28 cellular contexts compared by ENCODE assay signal in genomic region chr13:74870865-74871264, GRCh38.
DNase-seq lines count a peak whose midpoint lies in the region; ATAC-seq and TF ChIP-seq lines count a peak whose summit lies in the region.
"Had no signal": no experiment of that assay in that cellular context is flagged by ENCODE, and none has a peak within 500 bp of the region (broad histone marks: within the 10 kb centered on the region; RNA-seq: fewer than 3 reads in every experiment).

No MANE protein-coding gene starts in this region.

- H3K36me3 ChIP-seq in mammary epithelial cell (ENCODE audit: insufficient read depth, low read length): no peaks in the 10 kb centered on the region
- no peaks in the 10 kb centered on the region for H3K36me3 ChIP-seq in right atrium auricular region
- H3K36me3 ChIP-seq: gastrocnemius medialis, stomach, thyroid gland, vagina had no signal

- H3K4me1 Mint-ChIP-seq in natural killer cell treated with Interleukin-12 subunit alpha and Interleukin-12 subunit beta and Interleukin-15 and Interleukin-18, amount 100 ng/mL, for 72 hours (ENCODE audit: low read depth in 2 of 2): no peaks in the 10 kb centered on the region
- H3K4me1 Mint-ChIP-seq: activated B cell treated with CpG ODN at 0.5 μM for 24 hours, B cell, H9 had no signal

- no peak overlapping the region for H3K4me3 ChIP-seq in mammary epithelial cell (replicated peaks in 1 of 3; ENCODE audit: insufficient read depth in 1 of 3, low read depth in 2 of 3, low read length in 3 of 3)
- no peak overlapping the region for H3K4me3 ChIP-seq in foreskin fibroblast (ENCODE audit: low read depth in 1 of 2, low read length in 2 of 2)
- no peak overlapping the region for H3K4me3 ChIP-seq in right atrium auricular region
- H3K4me3 ChIP-seq: body of pancreas, gastrocnemius medialis, stomach, thyroid gland, vagina had no signal

- BruUV-seq in mammary epithelial cell (replicated peaks; lab: Mats Ljungman, UMichigan): no TSS peak

- no peak overlapping the region for H3K27ac Mint-ChIP-seq in natural killer cell treated with Interleukin-12 subunit alpha and Interleukin-12 subunit beta and Interleukin-15 and Interleukin-18, amount 100 ng/mL, for 72 hours
- H3K27ac Mint-ChIP-seq: activated B cell treated with CpG ODN at 0.5 μM for 24 hours; activated T-cell treated with anti-CD3 and anti-CD28 coated beads, Interleukin-2, amount 50 U/mL, for 72 hours; B cell; H9 had no signal

- H3K27me3 ChIP-seq in mammary epithelial cell (ENCODE audit: insufficient read depth, low read length): no peaks in the 10 kb centered on the region
- no peaks in the 10 kb centered on the region for H3K27me3 ChIP-seq in right atrium auricular region
- H3K27me3 ChIP-seq: body of pancreas, gastrocnemius medialis, stomach, thyroid gland, vagina had no signal

- in situ Hi-C loops in mammary epithelial cell (cut with MboI; ENCODE audit: low sequenced_read_pairs in 2 of 2): no loop called here

- POLR2A ChIA-PET in HEK293T (lab: Yijun Ruan, JAX): no interaction called here

- intact Hi-C loops in mammary epithelial cell (cut with micrococcal nuclease): no loop called here

- H3K4me3 Mint-ChIP-seq in natural killer cell treated with Interleukin-12 subunit alpha and Interleukin-12 subunit beta and Interleukin-15 and Interleukin-18, amount 100 ng/mL, for 72 hours: no peak overlapping the region
- H3K4me3 Mint-ChIP-seq: activated B cell treated with CpG ODN at 0.5 μM for 24 hours; activated T-cell treated with anti-CD3 and anti-CD28 coated beads, Interleukin-2, amount 50 U/mL, for 72 hours; B cell; H9 had no signal

- no peak overlapping the region for H2AFZ ChIP-seq in mammary epithelial cell (ENCODE audit: low read depth, low read length)

- CTCF ChIA-PET in HEK293T (lab: Yijun Ruan, JAX) (no interaction called here), mammary epithelial cell (lab: Charles Lee; ENCODE audit: low non-redundant PET) (no interaction called here)

- peaks cover 6% of the 10 kb centered on the region for H3K36me3 Mint-ChIP-seq in natural killer cell treated with Interleukin-12 subunit alpha and Interleukin-12 subunit beta and Interleukin-15 and Interleukin-18, amount 100 ng/mL, for 72 hours

- no peaks in the 10 kb centered on the region for H3K79me2 ChIP-seq in mammary epithelial cell (ENCODE audit: insufficient read depth, low read length)

- H3K9ac ChIP-seq in mammary epithelial cell (ENCODE audit: insufficient read depth, low read length): no peak overlapping the region

- 13% methylated on average over 2 of the region's 2 CpGs for WGBS in mammary epithelial cell (ENCODE audit: low coverage, missing lambda C conversion rate)

- H3K9me3 ChIP-seq in mammary epithelial cell (replicated peaks; ENCODE audit: insufficient read depth, low read length) (no peaks in the 10 kb centered on the region), right atrium auricular region (peaks cover 0 to 12% of the 10 kb centered on the region in 2 donors)
- H3K9me3 ChIP-seq: body of pancreas, gastrocnemius medialis, thyroid gland, vagina had no signal

- dilution Hi-C loops in mammary epithelial cell (cut with HindIII; ENCODE audit: low sequenced_read_pairs): no loop called here

- no peak for DNase-seq in HEK293T (ENCODE audit: extremely low spot score)
- DNase-seq in mammary epithelial cell: peak; percentile 63
- peak; percentile 52 to 69 for DNase-seq in foreskin fibroblast
- no peak for DNase-seq in right atrium auricular region (ENCODE audit: low spot score)
- DNase-seq in NAMALWA (ENCODE audit: low spot score): no peak
- no peak for DNase-seq in natural killer cell treated with Interleukin-12 subunit alpha and Interleukin-12 subunit beta and Interleukin-15 and Interleukin-18, amount 100 ng/mL, for 72 hours (ENCODE audit: low spot score)
- DNase-seq in NCI-H345 (lab: John Stamatoyannopoulos, UW): no peak
- DNase-seq: activated B cell treated with CpG ODN at 0.5 μM for 24 hours; activated CD4-positive, alpha-beta T cell treated with anti-CD3 and anti-CD28 coated beads, Interleukin-2, amount 50 U/mL, for 4 hours; activated naive CD4-positive, alpha-beta T cell treated with Interleukin-2 at 50 U/mL for 16 hours; activated T-cell treated with anti-CD3 and anti-CD28 coated beads, Interleukin-2, amount 50 U/mL, for 72 hours; body of pancreas; gastrocnemius medialis; H9; left cardiac atrium; NCI-H1092; NCI-H187 treated with DMSO at 0.1 percent for 48 hours; NCI-H524 treated with DMSO at 0.1 percent for 48 hours; NK-92 treated with Interleukin-12 subunit alpha and Interleukin-12 subunit beta, amount 100 ng/mL, for 24 hours; SHP77 treated with DMSO at 0.1 percent for 48 hours; small intestine; stimulated activated CD4-positive, alpha-beta T cell treated with anti-CD3 and anti-CD28 coated beads, Interleukin-1b, Interleukin-23, amount 100 ng/mL, for 48 hours; stomach; thyroid gland had no signal

- H3K27ac ChIP-seq in 22Rv1 (peak overlapping the region; percentile 70), mammary epithelial cell (ENCODE audit: insufficient read depth, low read depth, low read length) (no peak overlapping the region), right atrium auricular region (no peak overlapping the region)
- H3K27ac ChIP-seq: body of pancreas, gastrocnemius medialis, HL-60, stomach, thyroid gland, vagina had no signal

- H3K27me3 Mint-ChIP-seq in natural killer cell treated with Interleukin-12 subunit alpha and Interleukin-12 subunit beta and Interleukin-15 and Interleukin-18, amount 100 ng/mL, for 72 hours: no peaks in the 10 kb centered on the region
- H3K27me3 Mint-ChIP-seq: activated B cell treated with CpG ODN at 0.5 μM for 24 hours, B cell had no signal

- TF ChIP-seq CTCF in 22Rv1 (IDR thresholded peaks at IDR 0.05) (no peak), mammary epithelial cell (conservative IDR thresholded peaks at IDR 0.05 in 1 of 2, IDR thresholded peaks at IDR 0.05 in 1 of 2; ENCODE audit: extremely low read depth in 1 of 2, insufficient read depth in 1 of 2, low read depth in 1 of 2, low read length in 2 of 2) (no peak), foreskin fibroblast (IDR thresholded peaks at IDR 0.05; ENCODE audit: low read depth, low read length) (no peak), right atrium auricular region (IDR thresholded peaks at IDR 0.05) (no peak)

- no peaks in the 10 kb centered on the region for H4K20me1 ChIP-seq in mammary epithelial cell (ENCODE audit: insufficient read depth, low read length)

- no peak overlapping the region for H3K4me2 ChIP-seq in mammary epithelial cell (ENCODE audit: insufficient read depth, low read depth, low read length)

- H3K4me1 ChIP-seq in mammary epithelial cell (ENCODE audit: insufficient read depth, low read length): peaks cover 25% of the 10 kb centered on the region
- no peaks in the 10 kb centered on the region for H3K4me1 ChIP-seq in right atrium auricular region
- H3K4me1 ChIP-seq: body of pancreas, gastrocnemius medialis, stomach, thyroid gland, vagina had no signal

- ATAC-seq in natural killer cell treated with Interleukin-12 subunit alpha and Interleukin-12 subunit beta and Interleukin-15 and Interleukin-18, amount 100 ng/mL, for 72 hours: no peak
- ATAC-seq: activated T-cell treated with anti-CD3 and anti-CD28 coated beads, Interleukin-2, amount 50 U/mL, for 72 hours; body of pancreas; gastrocnemius medialis; left cardiac atrium had no signal

- H3K9me3 Mint-ChIP-seq in natural killer cell treated with Interleukin-12 subunit alpha and Interleukin-12 subunit beta and Interleukin-15 and Interleukin-18, amount 100 ng/mL, for 72 hours: peaks cover 10% of the 10 kb centered on the region

TF ChIP-seq in HEK293T, 16 proteins besides CTCF, POLR2A, EP300 and RAD21:
- TF ChIP-seq PKNOX1 (IDR thresholded peaks at IDR 0.05) (peak; percentile 31; the same call in 1 of the 2 replicates), TARDBP (IDR thresholded peaks at IDR 0.05) (no peak)

Comparison
In these comparisons a context has a peak if more than half of its experiments do, and no peak if none do; other contexts are left out.
1. DNase-seq: peak in mammary epithelial cell (single experiment) and foreskin fibroblast (2 of 2); none in HEK293T (single experiment), right atrium auricular region (single experiment), NAMALWA (single experiment), natural killer cell treated with Interleukin-12 subunit alpha and Interleukin-12 subunit beta and Interleukin-15 and Interleukin-18, amount 100 ng/mL, for 72 hours (single experiment) and NCI-H345 (single experiment).